Comparison of ENCODE assay signal across 11 cellular contexts in genomic region chr4:39657465-39657864, GRCh38. TPM values are rescaled to one million over a fixed set of nuclear protein-coding genes. Genes with fewer than 3 reads are reported as not detected.
DNase-seq lines count a peak whose midpoint lies in the region; ATAC-seq and TF ChIP-seq lines count a peak whose summit lies in the region.
"Had no signal": no experiment of that assay in that cellular context is flagged by ENCODE, and none has a peak within 500 bp of the region (broad histone marks: within the 10 kb centered on the region; RNA-seq: fewer than 3 reads in every experiment).

No MANE protein-coding gene starts in this region.

- H3K27ac Mint-ChIP-seq in activated B cell treated with CpG ODN at 0.5 μM for 24 hours, result peak overlapping the region; percentile 81

- 84 to 89% (median 85%) methylated on average over 6 of the region's 6 CpGs for WGBS in adrenal gland, 4 donors

- CTCF ChIA-PET in activated B cell treated with CpG ODN at 0.5 μM for 24 hours (lab: Charles Lee), result interaction anchor here (3.7 kb wide), 1 partner anchor 188 kb away, joined by 20 read pairs; no protein-coding TSS in a partner anchor

- H3K27me3 Mint-ChIP-seq in activated B cell treated with CpG ODN at 0.5 μM for 24 hours, result no peaks in the 10 kb centered on the region

- DNase-seq in activated B cell treated with CpG ODN at 0.5 μM for 24 hours, result no peak
- DNase-seq in NCI-H2029 treated with DMSO at 0.1 percent for 48 hours (lab: John Stamatoyannopoulos, UW), result no peak
- no peak for DNase-seq in stimulated activated CD4-positive, alpha-beta T cell treated with anti-CD3 and anti-CD28 coated beads, Interleukin-4, amount 100 ng/mL, for 24 hours
- DNase-seq in adrenal gland, result no peak
- DNase-seq in mucosa of descending colon, result no peak
- DNase-seq: NCI-H446 treated with DMSO at 0.1 percent for 48 hours; stimulated activated CD4-positive, alpha-beta T cell treated with anti-CD3 and anti-CD28 coated beads, Interleukin-4, amount 100 ng/mL, for 1 hour had no signal

- H3K9me3 Mint-ChIP-seq in activated B cell treated with CpG ODN at 0.5 μM for 24 hours, result no peaks in the 10 kb centered on the region
- H3K9me3 Mint-ChIP-seq: neural crest cell had no signal

- H3K9me3 ChIP-seq in adrenal gland (replicated peaks in 1 of 3) (no peaks in the 10 kb centered on the region), mucosa of descending colon (no peaks in the 10 kb centered on the region)

- H3K4me3 ChIP-seq in adrenal gland, result no peak overlapping the region
- H3K4me3 ChIP-seq in mucosa of descending colon, result no peak overlapping the region

- TF ChIP-seq CTCF in activated B cell treated with CpG ODN at 0.5 μM for 24 hours (IDR thresholded peaks at IDR 0.05) (no peak), adrenal gland (IDR thresholded peaks at IDR 0.05) (no peak), mucosa of descending colon (IDR thresholded peaks at IDR 0.05) (no peak)

- no peak for TF ChIP-seq POLR2A in adrenal gland (IDR thresholded peaks at IDR 0.05)

- peaks cover 35% of the 10 kb centered on the region for H3K4me1 Mint-ChIP-seq in activated B cell treated with CpG ODN at 0.5 μM for 24 hours
- H3K4me1 Mint-ChIP-seq: neural crest cell had no signal

- no peaks in the 10 kb centered on the region for H3K36me3 Mint-ChIP-seq in activated B cell treated with CpG ODN at 0.5 μM for 24 hours (ENCODE audit: low read depth)

- H3K27me3 ChIP-seq in adrenal gland, result no peaks in the 10 kb centered on the region

- intact Hi-C loops in activated B cell treated with CpG ODN at 0.5 μM for 24 hours (cut with micrococcal nuclease) (loop anchor here (1.0 kb wide), 4 partner anchors 18 to 130 kb away; partner anchors contain the start of gene UGDH), adrenal gland (cut with DNase I) (no loop called here), mucosa of descending colon (cut with DNase I, micrococcal nuclease) (loop anchor here in 1 of 2 donors (5.0 kb wide), 1 partner anchor 190 kb away; no protein-coding TSS in a partner anchor)

- ATAC-seq in GM18508 (IDR thresholded peaks at IDR 0.05; ENCODE audit: insufficient read depth, unreplicated experiment), result peak; percentile 61
- ATAC-seq in GM21381 (IDR thresholded peaks at IDR 0.05; ENCODE audit: unreplicated experiment), result peak; percentile 88
- peak; percentile 68 for ATAC-seq in HG03135 (IDR thresholded peaks at IDR 0.05; ENCODE audit: unreplicated experiment)
- peak; percentile 91 for ATAC-seq in activated B cell treated with CpG ODN at 0.5 μM for 24 hours (ENCODE audit: low read depth)
- no peak for ATAC-seq in mucosa of descending colon

- H3K36me3 ChIP-seq in adrenal gland (replicated peaks in 1 of 2), result no peaks in the 10 kb centered on the region
- no peaks in the 10 kb centered on the region for H3K36me3 ChIP-seq in mucosa of descending colon (ENCODE audit: low read depth)

- H3K4me3 Mint-ChIP-seq in activated B cell treated with CpG ODN at 0.5 μM for 24 hours, result peak overlapping the region; percentile 71
- H3K4me3 Mint-ChIP-seq: neural crest cell had no signal

- H3K4me1 ChIP-seq in adrenal gland (replicated peaks in 1 of 2), result peaks cover 9 to 17% of the 10 kb centered on the region in 2 donors
- H3K4me1 ChIP-seq in mucosa of descending colon (ENCODE audit: low read depth), result no peaks in the 10 kb centered on the region

- no peak overlapping the region for H3K27ac ChIP-seq in adrenal gland

- POLR2A ChIA-PET in activated B cell treated with CpG ODN at 0.5 μM for 24 hours (lab: Charles Lee), result interaction anchor here (0.7 to 3.4 kb wide), 7 partner anchors 18 to 534 kb away, joined by 3 to 56 read pairs (median 10); partner anchors contain the start of genes SMIM14 and UGDH

RNA-seq across cellular contexts. Expression of gene SMIM14, which starts 18.8 kb away (rescaled TPM):
- total RNA-seq in activated B cell treated with CpG ODN at 0.5 μM for 24 hours, result 83.1 and 86.5 TPM in 2 replicates
- 100 to 1,000 TPM in 6 of 8 donors, 10 to 100 TPM in 2; 59.3 to 160 (median 126) TPM for total RNA-seq in adrenal gland
- 100 to 1,000 TPM in 1 of 3 donors, 10 to 100 TPM in 2; 24.1 to 117 (median 27.1) TPM for polyA plus RNA-seq in adrenal gland
- total RNA-seq in mucosa of descending colon, result 100 to 1,000 TPM in 2 of 3 donors, 10 to 100 TPM in 1; 69.5 to 142 (median 123) TPM

RNA-seq across cellular contexts. Expression of gene UBE2K, which starts 40.5 kb away (rescaled TPM):
- total RNA-seq in activated B cell treated with CpG ODN at 0.5 μM for 24 hours, result 54.4 and 64.0 TPM in 2 replicates
- 10 to 100 TPM; 17.9 to 91.4 (median 43.5) TPM for total RNA-seq in adrenal gland
- 100 to 1,000 TPM in 1 of 3 donors, 10 to 100 TPM in 2; 25.0 to 146 (median 45.7) TPM for polyA plus RNA-seq in adrenal gland
- 10 to 100 TPM; 82.0 to 89.0 (median 86.7) TPM for total RNA-seq in mucosa of descending colon
